ENCODE assay signal across 8 cellular contexts in the genomic region with DNA sequence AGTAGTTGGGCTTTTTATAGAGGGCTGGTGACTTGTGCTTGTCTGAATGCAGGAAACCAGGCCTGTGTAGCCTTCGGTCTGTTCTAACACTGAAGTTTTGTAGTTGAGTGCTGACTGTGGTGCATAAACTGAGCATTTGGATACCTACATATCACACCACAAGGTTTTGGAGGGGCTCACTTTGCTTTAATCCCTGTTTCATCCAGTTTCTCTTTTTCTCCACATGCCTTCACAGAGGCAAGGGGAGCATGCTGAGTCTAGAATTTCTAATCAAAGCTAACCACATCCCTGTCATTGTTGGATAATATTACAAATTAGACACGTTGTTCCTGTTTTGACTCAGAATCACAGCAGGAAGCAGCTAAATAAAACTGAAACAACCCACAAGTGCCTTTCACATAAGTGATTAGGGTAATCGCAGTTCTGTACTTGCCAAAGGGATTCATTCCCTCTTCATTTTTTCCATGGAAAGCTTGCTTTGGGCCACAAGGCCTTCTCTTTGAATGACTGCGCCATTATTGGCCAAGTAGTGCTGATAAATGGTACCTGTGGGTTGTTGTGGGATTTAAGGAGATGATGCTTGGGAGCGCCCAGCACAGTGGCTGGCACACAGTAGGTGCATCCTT. TPM values are rescaled to one million over a fixed set of nuclear protein-coding genes. Genes with fewer than 3 reads are reported as not detected.
DNase-seq lines count a peak whose midpoint lies in the region; ATAC-seq and TF ChIP-seq lines count a peak whose summit lies in the region.

No MANE protein-coding gene starts in this region.

- H3K27ac Mint-ChIP-seq in effector memory CD8-positive, alpha-beta T cell, result peak overlapping the region; percentile 87 to 99
- H3K27ac Mint-ChIP-seq in progenitor cell of endocrine pancreas, result no peak overlapping the region

- no TSS peak for BruUV-seq in PC-3 (replicated peaks; lab: Mats Ljungman, UMichigan)

- H3K9me3 Mint-ChIP-seq in effector memory CD8-positive, alpha-beta T cell, result no peaks in the 10 kb centered on the region
- H3K9me3 Mint-ChIP-seq in progenitor cell of endocrine pancreas (ENCODE audit: low read depth), result no peaks in the 10 kb centered on the region

- no peak overlapping the region for H3K9ac ChIP-seq in PC-3 (ENCODE audit: low read length)

- peaks cover 25% of the 10 kb centered on the region for H3F3A ChIP-seq in PC-3 (ENCODE audit: low read length, unreplicated experiment)

- peak; percentile 39 for ATAC-seq in GM21515 (IDR thresholded peaks at IDR 0.05; ENCODE audit: unreplicated experiment)
- no peak for ATAC-seq in PC-3
- ATAC-seq in effector memory CD8-positive, alpha-beta T cell (replicated peaks), result peak; percentile 50

- no peaks in the 10 kb centered on the region for H4K20me1 ChIP-seq in PC-3 (ENCODE audit: low read length)

- H3K27ac ChIP-seq in PC-3 (ENCODE audit: low read length) (no peak overlapping the region), suprapubic skin (peak overlapping the region; percentile 12)

- peaks cover 36% of the 10 kb centered on the region for H3K79me2 ChIP-seq in PC-3 (ENCODE audit: low read length)

- TF ChIP-seq EP300 in suprapubic skin (IDR thresholded peaks at IDR 0.05), result no peak

- no peaks in the 10 kb centered on the region for H3K27me3 Mint-ChIP-seq in effector memory CD8-positive, alpha-beta T cell
- H3K27me3 Mint-ChIP-seq in progenitor cell of endocrine pancreas, result no peaks in the 10 kb centered on the region

- H3K36me3 Mint-ChIP-seq in effector memory CD8-positive, alpha-beta T cell (ENCODE audit: insufficient read depth), result peaks cover 74% of the 10 kb centered on the region
- peaks cover 38% of the 10 kb centered on the region for H3K36me3 Mint-ChIP-seq in progenitor cell of endocrine pancreas (ENCODE audit: insufficient read depth)

- peak overlapping the region; percentile 55 to 82 for H3K4me3 Mint-ChIP-seq in effector memory CD8-positive, alpha-beta T cell
- no peak overlapping the region for H3K4me3 Mint-ChIP-seq in progenitor cell of endocrine pancreas (ENCODE audit: low read depth)

- H3K4me1 Mint-ChIP-seq in effector memory CD8-positive, alpha-beta T cell (ENCODE audit: low read depth in 2 of 2), result peaks cover 62 to 82% of the 10 kb centered on the region in 2 donors
- peaks cover 23% of the 10 kb centered on the region for H3K4me1 Mint-ChIP-seq in progenitor cell of endocrine pancreas (ENCODE audit: low read depth)

- DNase-seq in Ammon's horn (ENCODE audit: low spot score) (peak; percentile 28), PC-3 (peak; percentile 50), suprapubic skin (ENCODE audit: low spot score in 2 of 2) (no peak), iPS-NIHi11 (ENCODE audit: low spot score) (no peak), LoVo (ENCODE audit: low spot score) (no peak), progenitor cell of endocrine pancreas (ENCODE audit: low spot score, unreplicated experiment) (no peak)
- DNase-seq in effector memory CD8-positive, alpha-beta T cell, result peak in 1 of 3 experiments; percentile 43

- no peak overlapping the region for H3K4me3 ChIP-seq in PC-3 (ENCODE audit: low read length)
- no peak overlapping the region for H3K4me3 ChIP-seq in suprapubic skin

- H3K9me3 ChIP-seq in PC-3 (ENCODE audit: low read length), result no peaks in the 10 kb centered on the region
- no peaks in the 10 kb centered on the region for H3K9me3 ChIP-seq in suprapubic skin

- H3K27me3 ChIP-seq in PC-3 (ENCODE audit: low read length) (no peaks in the 10 kb centered on the region), suprapubic skin (no peaks in the 10 kb centered on the region)

- H3K9me2 ChIP-seq in PC-3 (replicated peaks; ENCODE audit: low read length), result no peaks in the 10 kb centered on the region

- TF ChIP-seq POLR2A in suprapubic skin (IDR thresholded peaks at IDR 0.05), result no peak

- H3K4me2 ChIP-seq in PC-3 (ENCODE audit: low read length), result no peak overlapping the region

- H2AFZ ChIP-seq in PC-3 (ENCODE audit: low read length), result no peak overlapping the region

- POLR2A ChIA-PET in PC-3 (lab: Charles Lee; ENCODE audit: unreplicated experiment), result interaction anchor here (0.7 kb wide), 1 partner anchor 366 kb away, joined by 3 read pairs; no protein-coding TSS in a partner anchor

- H3K4me1 ChIP-seq in PC-3 (ENCODE audit: insufficient read depth, low read length), result peaks cover 56% of the 10 kb centered on the region
- H3K4me1 ChIP-seq in suprapubic skin, result peaks cover 52% of the 10 kb centered on the region

- intact Hi-C loops in PC-3 (cut with micrococcal nuclease), result no loop called here

- CTCF ChIA-PET in PC-3 (lab: Charles Lee), result interaction anchor here (0.6 to 0.7 kb wide), 2 partner anchors 38 to 211 kb away, joined by 3 to 5 read pairs; no protein-coding TSS in a partner anchor

- TF ChIP-seq CTCF in PC-3 (conservative IDR thresholded peaks at IDR 0.05; ENCODE audit: low read depth, low read length) (no peak), suprapubic skin (IDR thresholded peaks at IDR 0.05) (no peak), progenitor cell of endocrine pancreas (IDR thresholded peaks at IDR 0.05; ENCODE audit: unreplicated experiment) (no peak)

- 81% methylated on average over 5 of the region's 5 CpGs for WGBS in suprapubic skin

- H3K36me3 ChIP-seq in PC-3 (ENCODE audit: low read depth, low read length) (peaks cover 74% of the 10 kb centered on the region), suprapubic skin (peaks cover 63% of the 10 kb centered on the region)

RNA-seq across cellular contexts. Expression of gene TGFBR2, which starts 48.9 kb away (rescaled TPM):
- total RNA-seq in PC-3 (2014; rRNA removed) (48.2 and 55.9 TPM in 2 replicates), suprapubic skin (10 to 100 TPM; 63.7 to 84.3 (median 83.3) TPM), progenitor cell of endocrine pancreas (21.1 and 21.2 TPM in 2 replicates)

Comparison
In these comparisons a context has a peak if more than half of its experiments do, and no peak if none do; other contexts are left out.
1. DNase-seq: peak in Ammon's horn (single experiment) and PC-3 (single experiment); none in suprapubic skin (0 of 2), iPS-NIHi11 (single experiment), LoVo (single experiment) and progenitor cell of endocrine pancreas (single experiment).